ENCODE assay signal across 9 cellular contexts in the genomic region with DNA sequence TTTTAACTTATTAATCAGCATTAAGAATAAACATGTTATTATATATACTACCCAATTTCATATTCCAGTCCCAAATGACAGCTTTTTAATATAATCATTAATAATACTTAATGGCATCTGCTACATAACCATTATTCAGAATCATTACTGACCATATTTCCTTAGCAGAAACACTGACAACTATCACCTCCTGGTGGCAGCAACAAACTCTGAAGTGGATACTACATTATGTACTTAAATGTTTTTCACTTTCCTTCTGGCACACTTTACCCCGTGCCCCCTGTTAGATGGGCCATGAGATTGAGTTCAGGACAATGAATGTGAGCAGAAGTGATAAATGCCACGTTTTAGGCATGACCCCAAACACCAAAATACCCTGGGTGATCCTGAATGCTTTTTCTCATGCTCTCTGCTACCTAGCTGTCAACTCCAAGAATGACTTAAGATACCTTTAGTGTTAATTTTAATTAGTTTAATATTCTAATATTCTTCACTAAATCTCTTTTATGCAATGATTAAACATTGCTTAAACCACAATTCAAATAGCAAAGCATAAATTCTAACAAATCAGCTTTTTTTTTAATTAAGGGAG.
DNase-seq lines count a peak whose midpoint lies in the region; ATAC-seq and TF ChIP-seq lines count a peak whose summit lies in the region.
"Had no signal": no experiment of that assay in that cellular context is flagged by ENCODE, and none has a peak within 500 bp of the region (broad histone marks: within the 10 kb centered on the region; RNA-seq: fewer than 3 reads in every experiment).

No MANE protein-coding gene starts in this region.

- no peak overlapping the region for H3K4me3 ChIP-seq in adrenal gland
- H3K4me3 ChIP-seq: mucosa of descending colon had no signal

- peak; percentile 66 for ATAC-seq in GM19324 (IDR thresholded peaks at IDR 0.05; ENCODE audit: low FRiP score, unreplicated experiment)
- ATAC-seq: mucosa of descending colon had no signal

- H3K27me3 ChIP-seq in adrenal gland = no peaks in the 10 kb centered on the region

- TF ChIP-seq POLR2A in adrenal gland (IDR thresholded peaks at IDR 0.05) = no peak

- WGBS in adrenal gland, 4 donors = 40 to 47% (median 43%) methylated on average over 2 of the region's 2 CpGs

- peak; percentile 0 for DNase-seq in COLO668 (lab: John Stamatoyannopoulos, UW; ENCODE audit: unreplicated experiment)
- DNase-seq in HK-2 (ENCODE audit: unreplicated experiment) = peak; percentile 6
- DNase-seq in adrenal gland = peak in 1 of 7 donors; percentile 23
- DNase-seq in midbrain (lab: John Stamatoyannopoulos, UW) = peak; percentile 6
- no peak for DNase-seq in cerebellar nuclear complex (lab: John Stamatoyannopoulos, UW)
- no peak for DNase-seq in SHP77 treated with DMSO at 0.1 percent for 48 hours (lab: John Stamatoyannopoulos, UW)
- DNase-seq in stimulated activated CD4-positive, alpha-beta T cell treated with anti-CD3 and anti-CD28 coated beads, Interleukin-2, amount 100 ng/mL, for 48 hours = no peak

- H3K36me3 ChIP-seq in adrenal gland (replicated peaks in 1 of 2) = no peaks in the 10 kb centered on the region

- intact Hi-C loops in adrenal gland (cut with DNase I) = no loop called here

- no peaks in the 10 kb centered on the region for H3K4me1 ChIP-seq in adrenal gland (replicated peaks in 1 of 2)

- H3K27ac ChIP-seq in adrenal gland = no peak overlapping the region

- peak in 5 of 6 experiments; percentile 26 to 45 (median 39) for TF ChIP-seq CTCF in adrenal gland (IDR thresholded peaks at IDR 0.05)

- no peaks in the 10 kb centered on the region for H3K9me3 ChIP-seq in adrenal gland (replicated peaks in 1 of 3)
- H3K9me3 ChIP-seq: mucosa of descending colon had no signal

Comparison
In these comparisons a context has a peak if more than half of its experiments do, and no peak if none do; other contexts are left out.
1. DNase-seq: peak in COLO668 (single experiment), HK-2 (single experiment) and midbrain (single experiment); none in cerebellar nuclear complex (0 of 2), SHP77 treated with DMSO at 0.1 percent for 48 hours (single experiment) and stimulated activated CD4-positive, alpha-beta T cell treated with anti-CD3 and anti-CD28 coated beads, Interleukin-2, amount 100 ng/mL, for 48 hours (0 of 2).